Comparison of ENCODE assay signal across 19 cellular contexts in genomic region chr10:126009590-126009989, GRCh38.
DNase-seq lines count a peak whose midpoint lies in the region; ATAC-seq, FAIRE-seq and TF ChIP-seq lines count a peak whose summit lies in the region.
"Had no signal": no experiment of that assay in that cellular context is flagged by ENCODE, and none has a peak within 500 bp of the region (broad histone marks: within the 10 kb centered on the region; RNA-seq: fewer than 3 reads in every experiment).

No MANE protein-coding gene starts in this region.

- peaks cover 32% of the 10 kb centered on the region for H3K36me3 ChIP-seq in CD4-positive, CD25-positive, alpha-beta regulatory T cell (ENCODE audit: control insufficient read depth, insufficient read depth, low read length)
- no peaks in the 10 kb centered on the region for H3K36me3 ChIP-seq in smooth muscle cell (ENCODE audit: low read depth)
- H3K36me3 ChIP-seq: HAP-1 had no signal

- H3K9ac ChIP-seq in smooth muscle cell (ENCODE audit: low read depth) = no peak overlapping the region

- H3K9me3 Mint-ChIP-seq in CD4-positive, CD25-positive, alpha-beta regulatory T cell = no peaks in the 10 kb centered on the region
- peaks cover 4% of the 10 kb centered on the region for H3K9me3 Mint-ChIP-seq in nephron

- no peak for ATAC-seq in CD4-positive, CD25-positive, alpha-beta regulatory T cell (ENCODE audit: low read depth in 2 of 2)
- ATAC-seq: HepG2 had no signal

- no peak overlapping the region for H2AFZ ChIP-seq in smooth muscle cell (ENCODE audit: low read depth)

- H3K36me3 Mint-ChIP-seq in CD4-positive, CD25-positive, alpha-beta regulatory T cell = peaks cover 16% of the 10 kb centered on the region
- peaks cover 22% of the 10 kb centered on the region for H3K36me3 Mint-ChIP-seq in nephron (ENCODE audit: low read depth)
- H3K36me3 Mint-ChIP-seq: CD14-positive monocyte; CD8-positive, alpha-beta memory T cell had no signal

- H3K4me3 Mint-ChIP-seq in CD4-positive, CD25-positive, alpha-beta regulatory T cell = no peak overlapping the region
- H3K4me3 Mint-ChIP-seq in nephron = no peak overlapping the region
- H3K4me3 Mint-ChIP-seq: B cell; CD14-positive monocyte; CD8-positive, alpha-beta memory T cell had no signal

- peaks cover 23% of the 10 kb centered on the region for H3K4me1 ChIP-seq in CD4-positive, CD25-positive, alpha-beta regulatory T cell (ENCODE audit: control insufficient read depth, insufficient read depth, low read length, poor library complexity, severe bottlenecking)
- peaks cover 26% of the 10 kb centered on the region for H3K4me1 ChIP-seq in smooth muscle cell (ENCODE audit: low read depth)
- H3K4me1 ChIP-seq: Caco-2, HAP-1 had no signal

- TF ChIP-seq CTCF in nephron (IDR thresholded peaks at IDR 0.05; ENCODE audit: unreplicated experiment in 3 of 3) = no peak
- TF ChIP-seq CTCF in smooth muscle cell (IDR thresholded peaks at IDR 0.05; ENCODE audit: borderline replicate concordance, insufficient read depth, poor library complexity, severe bottlenecking) = no peak

- no peak overlapping the region for H3K4me3 ChIP-seq in CD4-positive, CD25-positive, alpha-beta regulatory T cell (ENCODE audit: low read depth, low read length)
- H3K4me3 ChIP-seq in smooth muscle cell = no peak overlapping the region
- H3K4me3 ChIP-seq: HAP-1 had no signal

- DNase-seq in CD4-positive, CD25-positive, alpha-beta regulatory T cell = no peak
- DNase-seq in smooth muscle cell (lab: John Stamatoyannopoulos, UW; ENCODE audit: unreplicated experiment) = no peak
- DNase-seq in NCI-H1930 (lab: John Stamatoyannopoulos, UW) = no peak
- no peak for DNase-seq in GM19240 (ENCODE audit: insufficient read length, low spot score)
- DNase-seq in NK-92 (lab: John Stamatoyannopoulos, UW; ENCODE audit: unreplicated experiment) = no peak
- DNase-seq in islet precursor cell = no peak
- DNase-seq: Caco-2; CD8-positive, alpha-beta memory T cell; DND-41; GDM1 had no signal

- FAIRE-seq in endometrium (lab: Jason Lieb, UNC) = peak; percentile 80
- FAIRE-seq: A204.1, GM12892, H1, HepG2 had no signal

- no peaks in the 10 kb centered on the region for H3K79me2 ChIP-seq in smooth muscle cell (ENCODE audit: low read depth)

- peak overlapping the region; percentile 0 for H3K4me2 ChIP-seq in smooth muscle cell

- WGBS in smooth muscle cell (ENCODE audit: low lambda C conversion rate) = 64% methylated on average over 8 of the region's 8 CpGs

- no peaks in the 10 kb centered on the region for H3K9me3 ChIP-seq in CD4-positive, CD25-positive, alpha-beta regulatory T cell (ENCODE audit: control insufficient read depth in 2 of 2, low read length in 2 of 2)
- no peaks in the 10 kb centered on the region for H3K9me3 ChIP-seq in smooth muscle cell (replicated peaks; ENCODE audit: low read depth)
- H3K9me3 ChIP-seq: Caco-2, HAP-1 had no signal

- H4K20me1 ChIP-seq in smooth muscle cell (ENCODE audit: low read depth) = no peaks in the 10 kb centered on the region

- H3K27ac ChIP-seq in CD4-positive, CD25-positive, alpha-beta regulatory T cell (ENCODE audit: insufficient read depth, low read length, poor library complexity, severe bottlenecking) = peak overlapping the region; percentile 18
- peak overlapping the region; percentile 62 for H3K27ac ChIP-seq in smooth muscle cell (ENCODE audit: low read depth)

- peaks cover 32 to 58% (median 37%) of the 10 kb centered on the region in 4 donors for H3K4me1 Mint-ChIP-seq in CD4-positive, CD25-positive, alpha-beta regulatory T cell
- H3K4me1 Mint-ChIP-seq in nephron = peaks cover 22% of the 10 kb centered on the region
- H3K4me1 Mint-ChIP-seq: CD14-positive monocyte had no signal

- peak overlapping the region in 2 of 3 donors; percentile 18 to 33 for H3K27ac Mint-ChIP-seq in CD4-positive, CD25-positive, alpha-beta regulatory T cell
- H3K27ac Mint-ChIP-seq in nephron = peak overlapping the region; percentile 57 to 72 (median 67)
- H3K27ac Mint-ChIP-seq: B cell, CD14-positive monocyte had no signal

- peaks cover 15% of the 10 kb centered on the region for H3F3A ChIP-seq in smooth muscle cell (ENCODE audit: low read depth)

- H3K27me3 Mint-ChIP-seq in CD4-positive, CD25-positive, alpha-beta regulatory T cell = peaks cover 4% of the 10 kb centered on the region
- H3K27me3 Mint-ChIP-seq in nephron (ENCODE audit: low read depth) = no peaks in the 10 kb centered on the region
- H3K27me3 Mint-ChIP-seq: B cell had no signal

- no peaks in the 10 kb centered on the region for H3K27me3 ChIP-seq in CD4-positive, CD25-positive, alpha-beta regulatory T cell (ENCODE audit: control insufficient read depth, insufficient read depth, low read length)
- no peaks in the 10 kb centered on the region for H3K27me3 ChIP-seq in smooth muscle cell (ENCODE audit: low read depth)
